8 cellular contexts compared by ENCODE assay signal in genomic region chr20:63495771-63496403, GRCh38. TPM values are rescaled to one million over a fixed set of nuclear protein-coding genes. Genes with fewer than 3 reads are reported as not detected.
DNase-seq lines count a peak whose midpoint lies in the region; ATAC-seq and TF ChIP-seq lines count a peak whose summit lies in the region.

No MANE protein-coding gene starts in this region.

- TF ChIP-seq CTCF in H9 (conservative IDR thresholded peaks at IDR 0.05): peak; percentile 97
- TF ChIP-seq CTCF in heart left ventricle (IDR thresholded peaks at IDR 0.05): peak; percentile 89 to 98 (median 96)
- TF ChIP-seq CTCF in gastrocnemius medialis (IDR thresholded peaks at IDR 0.05 in 4 of 5, conservative IDR thresholded peaks at IDR 0.05 in 1 of 5): peak; percentile 84 to 98 (median 97)

- H3K4me3 Mint-ChIP-seq in H9 (peak overlapping the region in 1 of 2 experiments; percentile 62; a peak in 3 of 5 replicates), T-cell (peak overlapping the region in 2 of 3 donors; percentile 52 to 60)

- no peak overlapping the region for H3K14ac ChIP-seq in H9 (ENCODE audit: insufficient read depth, low read length)

- intact Hi-C loops in heart left ventricle (cut with DNase I): loop anchor here in 6 of 10 donors (1.0 to 5.0 kb wide), 5 partner anchors 23 to 476 kb away; partner anchors contain the start of gene PPDPF (in 4 of the 6)
- intact Hi-C loops in gastrocnemius medialis (cut with DNase I; ENCODE audit: low total_unique reads): loop anchor here (1.0 kb wide), 1 partner anchor 24 kb away; the partner anchor contains the start of gene PPDPF
- intact Hi-C loops in posterior vena cava (cut with DNase I): no loop called here

- H3K4ac ChIP-seq in H9 (ENCODE audit: low read depth, low read length): no peak overlapping the region

- no peak overlapping the region for H4K5ac ChIP-seq in H9 (ENCODE audit: insufficient read length, low read depth, low read length)

- H3K36me3 Mint-ChIP-seq in H9 (ENCODE audit: insufficient read depth in 1 of 3, low read depth in 3 of 3) (peaks cover 15 to 24% (median 15%) of the 10 kb centered on the region in 3 experiments; a peak in 6 of 7 replicates), T-cell (no peaks in the 10 kb centered on the region)

- H3K4me1 ChIP-seq in H9 (ENCODE audit: insufficient read depth, low read length) (no peaks in the 10 kb centered on the region), heart left ventricle (peaks cover 2 to 56% (median 26%) of the 10 kb centered on the region in 12 donors), gastrocnemius medialis (peaks cover 21 to 49% of the 10 kb centered on the region in 2 donors)

- CTCF ChIA-PET in T-cell (lab: Charles Lee): interaction anchor here in 1 of 2 donors (0.7 kb wide), 1 partner anchor 669 kb away, joined by 3 read pairs; no protein-coding TSS in a partner anchor

- no peak overlapping the region for H2BK120ac ChIP-seq in H9 (ENCODE audit: low read depth, low read length, poor library complexity, severe bottlenecking)

- no peak overlapping the region for H2BK12ac ChIP-seq in H9 (ENCODE audit: insufficient read length, low read depth, low read length)

- H3K4me3 ChIP-seq in heart left ventricle: peak overlapping the region; percentile 15 to 92 (median 64)
- H3K4me3 ChIP-seq in gastrocnemius medialis: peak overlapping the region; percentile 67 to 88 (median 84)

- H3K4me2 ChIP-seq in H9 (ENCODE audit: insufficient read depth, insufficient read length, low read length): peak overlapping the region; percentile 35

- in situ Hi-C loops in gastrocnemius medialis (cut with MboI; ENCODE audit: low sequenced_read_pairs in 4 of 4): no loop called here

- H3K79me2 ChIP-seq in H9 (ENCODE audit: insufficient read depth, low read length): no peaks in the 10 kb centered on the region

- peaks cover 5% of the 10 kb centered on the region for H3K23me2 ChIP-seq in H9 (ENCODE audit: insufficient read length, low read depth, low read length, poor library complexity, severe bottlenecking)

- H3K23ac ChIP-seq in H9 (ENCODE audit: insufficient read length, low read depth, low read length): no peak overlapping the region

- no CpG with 5 or more reads among the region's 43 CpGs for WGBS in H9 (ENCODE audit: extremely low coverage, insufficient read length, low lambda C conversion rate)
- 25 to 57% (median 28%) methylated on average over 19 to 43 of the region's 43 CpGs for WGBS in heart left ventricle, 4 donors

- H3T11ph ChIP-seq in H9 (ENCODE audit: low read length): no peak overlapping the region

- H3K4me1 Mint-ChIP-seq in H9: peaks cover 4 to 10% of the 10 kb centered on the region in 2 experiments; a peak in 3 of 4 replicates
- peaks cover 0 to 6% (median 4%) of the 10 kb centered on the region in 3 donors for H3K4me1 Mint-ChIP-seq in T-cell

- no peaks in the 10 kb centered on the region for H3K9me3 ChIP-seq in H9 (ENCODE audit: control insufficient read depth, low read depth, low read length)
- no peaks in the 10 kb centered on the region for H3K9me3 ChIP-seq in heart left ventricle
- no peaks in the 10 kb centered on the region for H3K9me3 ChIP-seq in gastrocnemius medialis

- no peak overlapping the region for H3K27ac Mint-ChIP-seq in H9
- no peak overlapping the region for H3K27ac Mint-ChIP-seq in T-cell

- H3K79me1 ChIP-seq in H9 (ENCODE audit: insufficient read depth, low read depth, low read length, poor library complexity, severe bottlenecking): no peaks in the 10 kb centered on the region

- no peak overlapping the region for H4K91ac ChIP-seq in H9 (ENCODE audit: insufficient read length, low read depth, low read length)

- H3K56ac ChIP-seq in H9 (ENCODE audit: insufficient read length, low read depth, low read length): no peak overlapping the region

- H2BK5ac ChIP-seq in H9 (ENCODE audit: insufficient read length, low read length): no peak overlapping the region

- POLR2A ChIA-PET in T-cell (lab: Charles Lee): interaction anchor here in 1 of 2 donors (0.7 kb wide), 1 partner anchor 265 kb away, joined by 3 read pairs; no protein-coding TSS in a partner anchor

- H2BK15ac ChIP-seq in H9 (ENCODE audit: low read depth, low read length): no peak overlapping the region

- no peak overlapping the region for H2AK5ac ChIP-seq in H9 (ENCODE audit: insufficient read length, low read length)

- no peak overlapping the region for H3K27ac ChIP-seq in H9 (ENCODE audit: insufficient read length, low read depth, low read length)
- peak overlapping the region in 7 of 12 donors; percentile 85 to 100 (median 95) for H3K27ac ChIP-seq in heart left ventricle
- peak overlapping the region; percentile 94 to 100 (median 98) for H3K27ac ChIP-seq in gastrocnemius medialis

- H3K9me3 Mint-ChIP-seq in H9 (peaks cover 2 to 11% of the 10 kb centered on the region in 2 experiments; a peak in 3 of 5 replicates), T-cell (no peaks in the 10 kb centered on the region)

- ATAC-seq in T-cell (replicated peaks in 1 of 4) (peak; percentile 48 to 73 (median 64)), heart left ventricle (peak; percentile 15 to 44 (median 32)), gastrocnemius medialis (peak in 1 of 2 donors; percentile 21), HG02759 (IDR thresholded peaks at IDR 0.05; ENCODE audit: unreplicated experiment) (no peak)

- DNase-seq in AG08396 (ENCODE audit: low spot score) (peak; percentile 89), H9 (peak; percentile 75), T-cell (peak; percentile 42 to 82 (median 67)), heart left ventricle (peak; percentile 66 to 88 (median 76)), gastrocnemius medialis (peak in 1 of 2 donors; percentile 70), posterior vena cava (ENCODE audit: low spot score) (no peak)
- DNase-seq in activated naive CD8-positive, alpha-beta T cell treated with anti-CD3 and anti-CD28 coated beads, Interleukin-2, amount 50 U/mL, for 16 hours (ENCODE audit: low read depth, low spot score): peak; percentile 63

- H4K8ac ChIP-seq in H9 (replicated peaks; ENCODE audit: insufficient read length, low read depth, low read length): no peak overlapping the region

- peaks cover 4% of the 10 kb centered on the region; the same call in 1 of the 2 replicates for H3K27me3 ChIP-seq in H9 (ENCODE audit: insufficient read depth, low read length)
- peaks cover 0 to 40% (median 18%) of the 10 kb centered on the region in 9 donors for H3K27me3 ChIP-seq in heart left ventricle
- H3K27me3 ChIP-seq in gastrocnemius medialis: no peaks in the 10 kb centered on the region

- peaks cover 0 to 42% (median 0%) of the 10 kb centered on the region in 9 donors for H3K36me3 ChIP-seq in heart left ventricle
- peaks cover 0 to 48% of the 10 kb centered on the region in 2 donors for H3K36me3 ChIP-seq in gastrocnemius medialis

- H2BK20ac ChIP-seq in H9 (ENCODE audit: low read depth, low read length, poor library complexity, severe bottlenecking): no peak overlapping the region

- H3K27me3 Mint-ChIP-seq in H9 (ENCODE audit: low read depth) (peaks cover 48% of the 10 kb centered on the region), T-cell (peaks cover 13 to 26% of the 10 kb centered on the region in 2 donors)

- no peak overlapping the region for H3K9ac ChIP-seq in H9 (ENCODE audit: extremely low read depth, insufficient read length, low read length)

- no peak for TF ChIP-seq POLR2A in heart left ventricle (IDR thresholded peaks at IDR 0.05)
- no peak for TF ChIP-seq POLR2A in gastrocnemius medialis (IDR thresholded peaks at IDR 0.05)

- peaks cover under 1% of the 10 kb centered on the region for H4K20me1 ChIP-seq in H9 (ENCODE audit: control insufficient read depth, insufficient read depth, insufficient read length)

- H2AFZ ChIP-seq in H9 (ENCODE audit: low read length): no peak overlapping the region

- H3K18ac ChIP-seq in H9 (ENCODE audit: insufficient read length, low read depth, low read length): no peak overlapping the region

RNA-seq across cellular contexts. Expression of gene EEF1A2, which starts 3.0 kb away (rescaled TPM):
- total RNA-seq in H9 (2021): 25.8 and 27.4 TPM in 2 replicates
- 1 to 10 TPM in 3 of 5 donors, under 1 TPM in 2; 0.50 to 3.1 (median 1.1) TPM for total RNA-seq in T-cell
- 1,000 to 10,000 TPM in 7 of 9 donors, 100 to 1,000 TPM in 2; 791 to 1,794 (median 1,550) TPM for total RNA-seq in heart left ventricle
- 1,000 to 10,000 TPM; 1,276 to 1,345 TPM for polyA plus RNA-seq in heart left ventricle
- 1,000 to 10,000 TPM; 1,736 to 2,603 (median 2,395) TPM for total RNA-seq in gastrocnemius medialis
- 1 to 10 TPM in 1 of 2 donors, under 1 TPM in 1; 0.42 to 2.6 TPM for total RNA-seq in posterior vena cava

RNA-seq across cellular contexts. Expression of gene KCNQ2, which starts 23.4 kb away (rescaled TPM):
- 69.2 and 71.5 TPM in 2 replicates for total RNA-seq in H9 (2021)
- under 1 TPM; 0.19 to 0.49 (median 0.32) TPM for total RNA-seq in T-cell
- total RNA-seq in heart left ventricle: 1 to 10 TPM in 2 of 9 donors, under 1 TPM in 2, not detected in 5; 0.06 to 2.6 (median 0.65) TPM
- polyA plus RNA-seq in heart left ventricle: not detected
- not detected for total RNA-seq in gastrocnemius medialis
- not detected for total RNA-seq in posterior vena cava

RNA-seq across cellular contexts. Expression of gene PPDPF, which starts 24.7 kb away (rescaled TPM):
- total RNA-seq in H9 (2021) (149 and 153 TPM in 2 replicates), T-cell (100 to 1,000 TPM; 147 to 320 (median 300) TPM), heart left ventricle (100 to 1,000 TPM; 182 to 424 (median 235) TPM), gastrocnemius medialis (100 to 1,000 TPM in 1 of 4 donors, 10 to 100 TPM in 3; 50.2 to 207 (median 76.1) TPM), posterior vena cava (100 to 1,000 TPM; 172 to 331 TPM)
- polyA plus RNA-seq in heart left ventricle: 100 to 1,000 TPM; 318 to 442 TPM

RNA-seq across cellular contexts. Expression of gene PTK6, which starts 41.3 kb away (rescaled TPM):
- total RNA-seq in H9 (2021) (0.44 and 0.46 TPM in 2 replicates), T-cell (under 1 TPM; 0.15 to 0.47 (median 0.23) TPM), heart left ventricle (under 1 TPM in 3 of 9 donors, not detected in 6; 0.10 to 0.29 (median 0.14) TPM), gastrocnemius medialis (under 1 TPM in 1 of 4 donors, not detected in 3; 0.36 TPM), posterior vena cava (under 1 TPM in 1 of 2 donors, not detected in 1; 0.60 TPM)
- under 1 TPM in 1 of 2 donors, not detected in 1; 0.04 TPM for polyA plus RNA-seq in heart left ventricle

RNA-seq across cellular contexts. Expression of gene SRMS, which starts 51.7 kb away (rescaled TPM):
- 0.70 and 0.79 TPM in 2 replicates for total RNA-seq in H9 (2021)
- total RNA-seq in T-cell: not detected
- total RNA-seq in heart left ventricle: not detected
- polyA plus RNA-seq in heart left ventricle: not detected
- not detected for total RNA-seq in gastrocnemius medialis
- total RNA-seq in posterior vena cava: not detected

Comparison
In these comparisons a context has a peak if more than half of its experiments do, and no peak if none do; other contexts are left out.
1. RNA of gene EEF1A2, which starts 3.0 kb away (total RNA-seq): 1,736 to 2,603 TPM in gastrocnemius medialis and 791 to 1,794 TPM in heart left ventricle; 25.8 to 27.4 TPM in H9, 0.42 to 2.6 TPM in posterior vena cava and 0.50 to 3.1 TPM in T-cell; every median in the first group is over 10 times any median in the second.
2. RNA of gene KCNQ2, which starts 23.4 kb away (total RNA-seq): 69.2 to 71.5 TPM in H9; 0.19 to 0.49 TPM in T-cell, 0.06 to 2.6 TPM in heart left ventricle, not detected in gastrocnemius medialis and not detected in posterior vena cava; every median in the first group is over 10 times any median in the second.
3. intact Hi-C loops: an anchor here in heart left ventricle (1.0 to 5.0 kb wide) and gastrocnemius medialis (1.0 kb wide); none called in posterior vena cava.
4. Peak in every context shown above with its lines, with median percentiles within 50 percentile points of each other: CTCF ChIP-seq.